Comparison of ENCODE assay signal across 9 cellular contexts in the genomic region with DNA sequence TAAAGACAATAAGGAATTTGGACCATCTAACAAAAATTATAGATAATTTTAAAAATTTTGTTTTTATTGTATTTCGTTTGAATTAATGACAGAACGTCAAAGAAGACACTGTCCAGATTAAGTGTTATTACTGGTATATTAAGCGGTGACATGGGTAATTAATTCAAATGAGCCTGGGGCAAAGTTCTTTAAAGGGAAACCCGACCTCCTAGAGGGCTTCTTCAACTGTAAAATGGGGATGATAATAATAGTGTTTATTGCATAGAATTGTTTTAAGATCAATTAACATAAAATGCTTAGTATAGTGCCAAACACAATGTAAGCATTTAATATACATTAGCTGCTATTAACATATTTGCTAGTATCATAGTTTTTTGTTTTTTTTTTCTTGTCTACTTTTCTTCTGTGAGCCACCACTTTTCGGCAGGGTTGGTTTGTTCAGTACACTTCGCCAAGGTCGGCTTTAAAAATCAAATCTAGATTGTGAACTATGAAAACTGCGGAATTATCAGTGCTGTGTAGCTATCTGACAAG. TPM values are rescaled to one million over a fixed set of nuclear protein-coding genes. Genes with fewer than 3 reads are reported as not detected.
DNase-seq lines count a peak whose midpoint lies in the region; ATAC-seq, FAIRE-seq and TF ChIP-seq lines count a peak whose summit lies in the region.
"Had no signal": no experiment of that assay in that cellular context is flagged by ENCODE, and none has a peak within 500 bp of the region (broad histone marks: within the 10 kb centered on the region; RNA-seq: fewer than 3 reads in every experiment).

No MANE protein-coding gene starts in this region.

- no peaks in the 10 kb centered on the region for H3K27me3 ChIP-seq in suprapubic skin

- ATAC-seq in HG03139 (IDR thresholded peaks at IDR 0.05; ENCODE audit: unreplicated experiment) (peak; percentile 19), activated B cell treated with CpG ODN at 0.5 μM for 24 hours (ENCODE audit: low read depth) (no peak), GM21515 (IDR thresholded peaks at IDR 0.05; ENCODE audit: unreplicated experiment) (no peak), HG03439 (IDR thresholded peaks at IDR 0.05; ENCODE audit: unreplicated experiment) (no peak)

- in situ Hi-C loops in Caki2 (cut with HindIII; ENCODE audit: low pct_unique_long_range_greater_than_20kb, low sequenced_read_pairs): no loop called here

- peak overlapping the region; percentile 91 for H3K27ac Mint-ChIP-seq in activated B cell treated with CpG ODN at 0.5 μM for 24 hours

- H3K36me3 ChIP-seq in suprapubic skin: no peaks in the 10 kb centered on the region

- peak overlapping the region; percentile 97 for H3K4me3 Mint-ChIP-seq in activated B cell treated with CpG ODN at 0.5 μM for 24 hours

- no peak for TF ChIP-seq POLR2A in suprapubic skin (IDR thresholded peaks at IDR 0.05)
- TF ChIP-seq POLR2A in GM12891 (IDR thresholded peaks at IDR 0.05; ENCODE audit: low read depth, low read length): no peak

- POLR2A ChIA-PET in activated B cell treated with CpG ODN at 0.5 μM for 24 hours (lab: Charles Lee): interaction anchor here (0.6 to 0.8 kb wide), 4 partner anchors 15 to 198 kb away, joined by 3 to 10 read pairs (median 4); no protein-coding TSS in a partner anchor

- CTCF ChIA-PET in activated B cell treated with CpG ODN at 0.5 μM for 24 hours (lab: Charles Lee): no interaction called here

- H3K27ac ChIP-seq in suprapubic skin: peak overlapping the region; percentile 92

- peaks cover 5% of the 10 kb centered on the region for H3K27me3 Mint-ChIP-seq in activated B cell treated with CpG ODN at 0.5 μM for 24 hours

- H3K4me3 ChIP-seq in iPS-18c (ENCODE audit: insufficient read depth, low read depth, low read length) (peak overlapping the region; percentile 60), suprapubic skin (peak overlapping the region; percentile 76)

- DNase-seq in Caki2 (ENCODE audit: low read depth): peak; percentile 41
- no peak for DNase-seq in activated B cell treated with CpG ODN at 0.5 μM for 24 hours
- DNase-seq in suprapubic skin (ENCODE audit: low spot score in 2 of 2): no peak
- no peak for DNase-seq in GM12891 (ENCODE audit: insufficient read length, low spot score)

- H3K36me3 Mint-ChIP-seq in activated B cell treated with CpG ODN at 0.5 μM for 24 hours (ENCODE audit: low read depth): peaks cover 15% of the 10 kb centered on the region

- no peak for TF ChIP-seq EP300 in suprapubic skin (IDR thresholded peaks at IDR 0.05)

- H3K4me1 ChIP-seq in suprapubic skin: peaks cover 24% of the 10 kb centered on the region

- WGBS in suprapubic skin: 16% methylated on average over 8 of the region's 8 CpGs

- H3K4me1 Mint-ChIP-seq in activated B cell treated with CpG ODN at 0.5 μM for 24 hours: peaks cover 38% of the 10 kb centered on the region

- FAIRE-seq in GM12891 (lab: Jason Lieb, UNC): no peak

- no peak for TF ChIP-seq CTCF in activated B cell treated with CpG ODN at 0.5 μM for 24 hours (IDR thresholded peaks at IDR 0.05)
- TF ChIP-seq CTCF in suprapubic skin (IDR thresholded peaks at IDR 0.05): no peak

- H3K9me3 Mint-ChIP-seq in activated B cell treated with CpG ODN at 0.5 μM for 24 hours: no peaks in the 10 kb centered on the region

- no peaks in the 10 kb centered on the region for H3K9me3 ChIP-seq in iPS-18c (ENCODE audit: control insufficient read depth, insufficient read depth, low read length)
- H3K9me3 ChIP-seq in suprapubic skin: no peaks in the 10 kb centered on the region

- intact Hi-C loops in activated B cell treated with CpG ODN at 0.5 μM for 24 hours (cut with micrococcal nuclease): loop anchor here (1.0 to 5.0 kb wide), 4 partner anchors 118 to 627 kb away; partner anchors contain the start of genes ATF1, LIMA1, SLC11A2 and SMARCD1

TF ChIP-seq in GM12891, 5 proteins besides CTCF, POLR2A, EP300 and RAD21:
- TF ChIP-seq POU2F2 (IDR thresholded peaks at IDR 0.05; ENCODE audit: low read depth, low read length) (no peak), POLR2AphosphoS5 (IDR thresholded peaks at IDR 0.05; ENCODE audit: low read depth, low read length) (no peak), SPI1 (IDR thresholded peaks at IDR 0.05; ENCODE audit: low read depth, low read length) (no peak), TAF1 (IDR thresholded peaks at IDR 0.05; ENCODE audit: low read depth, low read length) (no peak), PAX5 (IDR thresholded peaks at IDR 0.05; ENCODE audit: insufficient read depth, low read length, severe bottlenecking) (no peak)

RNA-seq across cellular contexts. Expression of gene LARP4, which starts 0.5 kb away (rescaled TPM):
- total RNA-seq in Caki2 (2014; rRNA removed; shearing (Covaris generic); ENCODE audit: low replicate concordance): 13.0 and 26.5 TPM in 2 replicates
- 48.2 and 56.3 TPM in 2 replicates for total RNA-seq in activated B cell treated with CpG ODN at 0.5 μM for 24 hours
- 10 to 100 TPM; 23.5 to 43.0 (median 26.9) TPM for total RNA-seq in suprapubic skin
- 10.4 TPM for polyA plus RNA-seq in GM12891 (2012; ENCODE audit: low read depth, missing spikeins)

RNA-seq across cellular contexts. Expression of gene FAM186A, which starts 3.8 kb away (rescaled TPM):
- total RNA-seq in Caki2 (2014; rRNA removed; shearing (Covaris generic); ENCODE audit: low replicate concordance): not detected in 2 replicates
- total RNA-seq in activated B cell treated with CpG ODN at 0.5 μM for 24 hours: not detected in 2 replicates
- total RNA-seq in suprapubic skin: not detected
- 0.06 TPM for polyA plus RNA-seq in GM12891 (2012; ENCODE audit: low read depth, missing spikeins)
- total RNA-seq: T-helper 2 cell treated with Interferon-gamma antibody and Interleukin-4, amounts not matched to agents 100 ng/mL and 5 ng/mL, for 36 hours had no signal
